In the genomic region with DNA sequence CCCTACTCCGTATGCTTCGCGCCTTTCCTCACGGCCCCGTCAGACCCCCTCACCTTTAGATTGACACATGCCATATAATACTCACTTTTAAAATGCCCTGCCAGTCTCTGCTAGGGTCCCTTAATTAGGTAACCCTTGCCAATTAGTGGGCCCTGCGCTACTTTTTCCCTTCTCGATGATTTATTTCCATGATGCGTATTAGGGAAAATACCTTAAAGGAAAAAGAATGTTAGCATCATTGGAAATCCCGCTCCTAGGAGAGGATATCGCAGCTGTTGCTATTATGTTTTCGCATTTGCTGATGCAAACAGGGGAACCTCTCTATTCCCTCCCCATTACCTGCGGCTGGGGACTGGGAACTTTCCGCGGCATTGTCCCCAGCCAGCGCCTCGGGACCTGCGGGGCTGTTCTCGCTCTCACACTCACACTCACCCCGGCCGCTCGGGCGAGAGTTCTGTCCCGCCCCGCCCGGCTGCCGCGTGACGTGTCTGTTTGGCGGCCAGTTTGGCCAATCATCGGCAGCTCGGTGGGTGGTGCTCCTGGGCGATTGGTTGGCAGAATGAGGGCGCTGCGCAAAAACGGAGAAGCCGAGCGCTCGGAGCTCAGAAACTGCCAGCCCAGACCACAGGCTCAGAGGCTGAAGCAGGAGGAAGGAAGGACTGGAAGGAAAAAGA, we compare ENCODE assay signal across 8 cellular contexts. TPM values are rescaled to one million over a fixed set of nuclear protein-coding genes. Genes with fewer than 3 reads are reported as not detected.
DNase-seq lines count a peak whose midpoint lies in the region; ATAC-seq and TF ChIP-seq lines count a peak whose summit lies in the region.

A gene with protein sequence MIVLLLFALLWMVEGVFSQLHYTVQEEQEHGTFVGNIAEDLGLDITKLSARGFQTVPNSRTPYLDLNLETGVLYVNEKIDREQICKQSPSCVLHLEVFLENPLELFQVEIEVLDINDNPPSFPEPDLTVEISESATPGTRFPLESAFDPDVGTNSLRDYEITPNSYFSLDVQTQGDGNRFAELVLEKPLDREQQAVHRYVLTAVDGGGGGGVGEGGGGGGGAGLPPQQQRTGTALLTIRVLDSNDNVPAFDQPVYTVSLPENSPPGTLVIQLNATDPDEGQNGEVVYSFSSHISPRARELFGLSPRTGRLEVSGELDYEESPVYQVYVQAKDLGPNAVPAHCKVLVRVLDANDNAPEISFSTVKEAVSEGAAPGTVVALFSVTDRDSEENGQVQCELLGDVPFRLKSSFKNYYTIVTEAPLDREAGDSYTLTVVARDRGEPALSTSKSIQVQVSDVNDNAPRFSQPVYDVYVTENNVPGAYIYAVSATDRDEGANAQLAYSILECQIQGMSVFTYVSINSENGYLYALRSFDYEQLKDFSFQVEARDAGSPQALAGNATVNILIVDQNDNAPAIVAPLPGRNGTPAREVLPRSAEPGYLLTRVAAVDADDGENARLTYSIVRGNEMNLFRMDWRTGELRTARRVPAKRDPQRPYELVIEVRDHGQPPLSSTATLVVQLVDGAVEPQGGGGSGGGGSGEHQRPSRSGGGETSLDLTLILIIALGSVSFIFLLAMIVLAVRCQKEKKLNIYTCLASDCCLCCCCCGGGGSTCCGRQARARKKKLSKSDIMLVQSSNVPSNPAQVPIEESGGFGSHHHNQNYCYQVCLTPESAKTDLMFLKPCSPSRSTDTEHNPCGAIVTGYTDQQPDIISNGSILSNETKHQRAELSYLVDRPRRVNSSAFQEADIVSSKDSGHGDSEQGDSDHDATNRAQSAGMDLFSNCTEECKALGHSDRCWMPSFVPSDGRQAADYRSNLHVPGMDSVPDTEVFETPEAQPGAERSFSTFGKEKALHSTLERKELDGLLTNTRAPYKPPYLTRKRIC (plus strand): TSS at position 605 of the 674 bp plus-strand sequence. CDS start 847 bp downstream, outside the sequence.

- H3K4me1 ChIP-seq in foreskin keratinocyte (no peaks in the 10 kb centered on the region), thyroid gland (peaks cover 36 to 62% of the 10 kb centered on the region in 2 donors)

- H3K27me3 Mint-ChIP-seq in HFFc6 (ENCODE audit: insufficient read depth) (peaks cover 15% of the 10 kb centered on the region), natural killer cell (ENCODE audit: low read depth in 2 of 2) (peaks cover 39 to 66% of the 10 kb centered on the region in 2 donors)

- TF ChIP-seq CTCF in HFFc6 (IDR thresholded peaks at IDR 0.05), result peak; percentile 17; the same call in 1 of the 2 replicates
- no peak for TF ChIP-seq CTCF in foreskin keratinocyte (conservative IDR thresholded peaks at IDR 0.05)
- no peak for TF ChIP-seq CTCF in natural killer cell (IDR thresholded peaks at IDR 0.05)
- no peak for TF ChIP-seq CTCF in thyroid gland (IDR thresholded peaks at IDR 0.05)

- intact Hi-C loops in natural killer cell (cut with micrococcal nuclease) (no loop called here), thyroid gland (cut with DNase I) (no loop called here)

- peak within 1 kb of the TSS; percentile 95 for H3K4me3 Mint-ChIP-seq in HFFc6
- H3K4me3 Mint-ChIP-seq in natural killer cell, result peak within 1 kb of the TSS; percentile 75

- WGBS in thyroid gland, 2 donors, result 1 to 2% methylated on average over 37 of the region's 38 CpGs

- H3K9me3 ChIP-seq in thyroid gland, result no peaks in the 10 kb centered on the region

- no peaks in the 10 kb centered on the region for H3K9me3 Mint-ChIP-seq in HFFc6
- peaks cover 0 to 8% of the 10 kb centered on the region in 2 donors for H3K9me3 Mint-ChIP-seq in natural killer cell

- peak within 1 kb of the TSS; percentile 10 to 35 (median 12) for H3K4me3 ChIP-seq in thyroid gland (replicated peaks in 1 of 3)

- H3K27ac Mint-ChIP-seq in HFFc6 (peak within 1 kb of the TSS; percentile 73), natural killer cell (no peak within 1 kb of the TSS)

- ATAC-seq in foreskin keratinocyte (peak; percentile 93), natural killer cell (peak in 2 of 3 donors; percentile 48 to 62)

- TF ChIP-seq POLR2A in thyroid gland (IDR thresholded peaks at IDR 0.05), result peak in 1 of 2 donors; percentile 88

- no peaks in the 10 kb centered on the region for H3K36me3 ChIP-seq in thyroid gland

- H3K27me3 ChIP-seq in foreskin keratinocyte (peaks cover 100% of the 10 kb centered on the region), thyroid gland (peaks cover 12% of the 10 kb centered on the region)

- H3K27ac ChIP-seq in foreskin keratinocyte (no peak within 1 kb of the TSS), thyroid gland (no peak within 1 kb of the TSS)

- DNase-seq in EL (peak; percentile 89), HFFc6 (peak; percentile 97), NCI-H2107 treated with DMSO at 0.1 percent for 48 hours (lab: John Stamatoyannopoulos, UW; ENCODE audit: unreplicated experiment) (peak; percentile 60), foreskin keratinocyte (peak; percentile 61 to 85), natural killer cell (no peak), thyroid gland (peak; percentile 89 to 90), AML-193 (lab: John Stamatoyannopoulos, UW) (no peak)
- peak; percentile 61 to 63 for DNase-seq in activated T-cell treated with anti-CD3 and anti-CD28 coated beads, Interleukin-2, amount 50 U/mL, for 48 hours

- H3K4me1 Mint-ChIP-seq in HFFc6 (ENCODE audit: low read depth) (peaks cover 49% of the 10 kb centered on the region), natural killer cell (peaks cover 0 to 13% of the 10 kb centered on the region in 2 donors)

- H3K36me3 Mint-ChIP-seq in HFFc6 (ENCODE audit: low read depth) (peaks cover 5% of the 10 kb centered on the region; the same call in 1 of the 2 replicates), natural killer cell (peaks cover 23% of the 10 kb centered on the region)

RNA-seq across cellular contexts. Expression of the gene that starts here (rescaled TPM):
- total RNA-seq in HFFc6 (2021; fragmentation: NEBNext Ultra II Directional; extraction: Animal tissue kit (Norgen Biotek cat#: 25700)), result 100 to 1,000 TPM in 1 of 6 experiments, 10 to 100 TPM in 5; 25.2 to 151 (median 26.8) TPM
- not detected in 2 replicates for total RNA-seq in foreskin keratinocyte
- polyA plus RNA-seq in foreskin keratinocyte, result under 0.01 TPM in 1 of 2 replicates, not detected in the other
- total RNA-seq in natural killer cell, result not detected
- 1 to 10 TPM in 1 of 4 donors, under 1 TPM in 3; 0.13 to 1.5 (median 0.50) TPM for total RNA-seq in thyroid gland

Comparison
In these comparisons a context has a peak if more than half of its experiments do, and no peak if none do; other contexts are left out.
1. RNA of the gene that starts here (total RNA-seq): 25.2 to 151 TPM in HFFc6; 0.13 to 1.5 TPM in thyroid gland, not detected in foreskin keratinocyte and not detected in natural killer cell; every median in the first group is over 10 times any median in the second.
2. Peak in DNase-seq and ATAC-seq in foreskin keratinocyte; RNA of the gene not detected or under 1 TPM.
3. Peak in ATAC-seq in natural killer cell; RNA of the gene not detected or under 1 TPM.
4. DNase-seq: peak in EL (single experiment), HFFc6 (single experiment), NCI-H2107 treated with DMSO at 0.1 percent for 48 hours (single experiment), activated T-cell treated with anti-CD3 and anti-CD28 coated beads, Interleukin-2, amount 50 U/mL, for 48 hours (2 of 2) and thyroid gland (2 of 2); none in natural killer cell (single experiment) and AML-193 (0 of 2).